18 cellular contexts compared by ENCODE assay signal in genomic region chr11:130850185-130850944, GRCh38.
DNase-seq lines count a peak whose midpoint lies in the region; ATAC-seq and TF ChIP-seq lines count a peak whose summit lies in the region.
"Had no signal": no experiment of that assay in that cellular context is flagged by ENCODE, and none has a peak within 500 bp of the region (broad histone marks: within the 10 kb centered on the region; RNA-seq: fewer than 3 reads in every experiment).

No MANE protein-coding gene starts in this region.

- CTCF ChIA-PET in mammary epithelial cell (lab: Charles Lee; ENCODE audit: low non-redundant PET) (no interaction called here), PC-3 (lab: Charles Lee) (interaction anchor here (1.3 kb wide), 1 partner anchor 12 kb away, joined by 4 read pairs; no protein-coding TSS in a partner anchor)

- H3K27me3 Mint-ChIP-seq in T-helper 2 cell treated with Interferon-gamma antibody and Interleukin-4, amounts not matched to agents 5 μg/mL and 100 μg/mL, for 36 hours (ENCODE audit: low read depth), result peaks cover 4% of the 10 kb centered on the region

- no peak overlapping the region for H3K4me3 Mint-ChIP-seq in T-helper 2 cell treated with Interferon-gamma antibody and Interleukin-4, amounts not matched to agents 5 μg/mL and 100 μg/mL, for 36 hours
- H3K4me3 Mint-ChIP-seq: CD8-positive, alpha-beta memory T cell; HFFc6 had no signal

- H3K79me2 ChIP-seq in mammary epithelial cell (ENCODE audit: insufficient read depth, low read length), result no peaks in the 10 kb centered on the region
- no peaks in the 10 kb centered on the region for H3K79me2 ChIP-seq in PC-3 (ENCODE audit: low read length)

- dilution Hi-C loops in mammary epithelial cell (cut with HindIII; ENCODE audit: low sequenced_read_pairs), result loop anchor here (25.0 kb wide), 1 partner anchor 638 kb away; no protein-coding TSS in a partner anchor

- H3K27ac ChIP-seq in mammary epithelial cell (ENCODE audit: insufficient read depth, low read depth, low read length), result no peak overlapping the region
- H3K27ac ChIP-seq in PC-3 (ENCODE audit: low read length), result peak overlapping the region; percentile 97
- H3K27ac ChIP-seq: 22Rv1, BLaER1 had no signal

- H3K4me3 ChIP-seq in mammary epithelial cell (replicated peaks in 1 of 3; ENCODE audit: insufficient read depth in 1 of 3, low read depth in 2 of 3, low read length in 3 of 3), result no peak overlapping the region
- no peak overlapping the region for H3K4me3 ChIP-seq in PC-3 (ENCODE audit: low read length)
- H3K4me3 ChIP-seq in epithelial cell of esophagus (ENCODE audit: low read length), result no peak overlapping the region
- H3K4me3 ChIP-seq: BLaER1 had no signal

- ATAC-seq in PC-3 (no peak; the same call in 1 of the 2 replicates), HG02610 (IDR thresholded peaks at IDR 0.05; ENCODE audit: unreplicated experiment) (no peak), GM21529 (IDR thresholded peaks at IDR 0.05; ENCODE audit: unreplicated experiment) (no peak), GM21825 (IDR thresholded peaks at IDR 0.05; ENCODE audit: unreplicated experiment) (no peak)

- H3K9me3 Mint-ChIP-seq in T-helper 2 cell treated with Interferon-gamma antibody and Interleukin-4, amounts not matched to agents 5 μg/mL and 100 μg/mL, for 36 hours, result no peaks in the 10 kb centered on the region
- H3K9me3 Mint-ChIP-seq: CD8-positive, alpha-beta memory T cell; HFFc6 had no signal

- 89% methylated on average over 6 of the region's 6 CpGs for WGBS in mammary epithelial cell (ENCODE audit: low coverage, missing lambda C conversion rate)

- H3K9ac ChIP-seq in mammary epithelial cell (ENCODE audit: insufficient read depth, low read length), result no peak overlapping the region
- H3K9ac ChIP-seq in PC-3 (ENCODE audit: low read length), result peak overlapping the region; percentile 23; the same call in 1 of the 2 replicates
- H3K9ac ChIP-seq: BLaER1 had no signal

- no peaks in the 10 kb centered on the region for H3K36me3 Mint-ChIP-seq in T-helper 2 cell treated with Interferon-gamma antibody and Interleukin-4, amounts not matched to agents 5 μg/mL and 100 μg/mL, for 36 hours (ENCODE audit: low read depth)
- H3K36me3 Mint-ChIP-seq: CD8-positive, alpha-beta memory T cell had no signal

- intact Hi-C loops in mammary epithelial cell (cut with micrococcal nuclease) (no loop called here), PC-3 (cut with micrococcal nuclease) (no loop called here)

- H3F3A ChIP-seq in PC-3 (ENCODE audit: low read length, unreplicated experiment), result peaks cover 15% of the 10 kb centered on the region

- POLR2A ChIA-PET in PC-3 (lab: Charles Lee; ENCODE audit: unreplicated experiment), result no interaction called here

- H3K9me3 ChIP-seq in mammary epithelial cell (replicated peaks; ENCODE audit: insufficient read depth, low read length) (no peaks in the 10 kb centered on the region), PC-3 (ENCODE audit: low read length) (no peaks in the 10 kb centered on the region)
- H3K9me3 ChIP-seq: BLaER1, Caco-2 had no signal

- TF ChIP-seq CTCF in mammary epithelial cell (conservative IDR thresholded peaks at IDR 0.05 in 1 of 2, IDR thresholded peaks at IDR 0.05 in 1 of 2; ENCODE audit: extremely low read depth in 1 of 2, insufficient read depth in 1 of 2, low read depth in 1 of 2, low read length in 2 of 2) (no peak), PC-3 (conservative IDR thresholded peaks at IDR 0.05; ENCODE audit: low read depth, low read length) (no peak), epithelial cell of esophagus (IDR thresholded peaks at IDR 0.05; ENCODE audit: insufficient read depth, low read depth, low read length, missing control alignments) (no peak)

- H3K4me2 ChIP-seq in mammary epithelial cell (ENCODE audit: insufficient read depth, low read depth, low read length), result no peak overlapping the region
- H3K4me2 ChIP-seq in PC-3 (ENCODE audit: low read length), result peak overlapping the region; percentile 7; the same call in 1 of the 2 replicates
- H3K4me2 ChIP-seq: BLaER1 had no signal

- no peak overlapping the region for H3K27ac Mint-ChIP-seq in T-helper 2 cell treated with Interferon-gamma antibody and Interleukin-4, amounts not matched to agents 5 μg/mL and 100 μg/mL, for 36 hours
- H3K27ac Mint-ChIP-seq: HFFc6 had no signal

- H2AFZ ChIP-seq in mammary epithelial cell (ENCODE audit: low read depth, low read length) (no peak overlapping the region), PC-3 (ENCODE audit: low read length) (no peak overlapping the region; the same call in 1 of the 2 replicates)

- H3K27me3 ChIP-seq in mammary epithelial cell (ENCODE audit: insufficient read depth, low read length), result no peaks in the 10 kb centered on the region
- no peaks in the 10 kb centered on the region for H3K27me3 ChIP-seq in PC-3 (ENCODE audit: low read length)
- H3K27me3 ChIP-seq: BLaER1 had no signal

- peaks cover 1% of the 10 kb centered on the region for H3K4me1 Mint-ChIP-seq in T-helper 2 cell treated with Interferon-gamma antibody and Interleukin-4, amounts not matched to agents 5 μg/mL and 100 μg/mL, for 36 hours (ENCODE audit: low read depth)
- H3K4me1 Mint-ChIP-seq: CD8-positive, alpha-beta memory T cell had no signal

- H4K20me1 ChIP-seq in mammary epithelial cell (ENCODE audit: insufficient read depth, low read length) (no peaks in the 10 kb centered on the region), PC-3 (ENCODE audit: low read length) (no peaks in the 10 kb centered on the region)
- H4K20me1 ChIP-seq: BLaER1 had no signal

- H3K4me1 ChIP-seq in mammary epithelial cell (ENCODE audit: insufficient read depth, low read length) (peaks cover 36% of the 10 kb centered on the region), PC-3 (ENCODE audit: insufficient read depth, low read length) (peaks cover 52% of the 10 kb centered on the region)
- H3K4me1 ChIP-seq: Caco-2 had no signal

- no TSS peak for BruUV-seq in mammary epithelial cell (replicated peaks; lab: Mats Ljungman, UMichigan)
- no TSS peak for BruUV-seq in PC-3 (replicated peaks; lab: Mats Ljungman, UMichigan)

- in situ Hi-C loops in T47D (cut with HindIII; ENCODE audit: low pct_unique_long_range_greater_than_20kb, low sequenced_read_pairs) (loop anchor here (25.0 kb wide), 1 partner anchor 413 kb away; the partner anchor contains the start of genes ADAMTS15 and ADAMTS8), mammary epithelial cell (cut with MboI; ENCODE audit: low sequenced_read_pairs in 2 of 2) (loop anchor here (10.0 to 25.0 kb wide), 2 partner anchors 416 to 638 kb away; no protein-coding TSS in a partner anchor)

- H3K36me3 ChIP-seq in mammary epithelial cell (ENCODE audit: insufficient read depth, low read length) (no peaks in the 10 kb centered on the region), PC-3 (ENCODE audit: low read depth, low read length) (no peaks in the 10 kb centered on the region)
- H3K36me3 ChIP-seq: BLaER1 had no signal

- DNase-seq in T47D (ENCODE audit: low read depth in 1 of 2, low spot score in 1 of 2) (peak; percentile 24 to 80), mammary epithelial cell (no peak), PC-3 (peak; percentile 55), epithelial cell of esophagus (ENCODE audit: low read depth) (peak; percentile 40)
- DNase-seq in T-helper 2 cell treated with Interferon-gamma antibody and Interleukin-4, amounts not matched to agents 5 μg/mL and 100 μg/mL, for 36 hours (ENCODE audit: low spot score), result no peak
- DNase-seq: AML-193; Caco-2; CD8-positive, alpha-beta memory T cell; DMS53; GF-D8; HCEC 1CT; HFFc6; Karpas-422 had no signal

- no peaks in the 10 kb centered on the region for H3K9me2 ChIP-seq in PC-3 (replicated peaks; ENCODE audit: low read length)

Comparison
In these comparisons a context has a peak if more than half of its experiments do, and no peak if none do; other contexts are left out.
1. DNase-seq: peak in T47D (2 of 2), PC-3 (single experiment) and epithelial cell of esophagus (single experiment); none in mammary epithelial cell (single experiment) and T-helper 2 cell treated with Interferon-gamma antibody and Interleukin-4, amounts not matched to agents 5 μg/mL and 100 μg/mL, for 36 hours (single experiment).